ENCODE assay signal across 22 cellular contexts in the genomic region with DNA sequence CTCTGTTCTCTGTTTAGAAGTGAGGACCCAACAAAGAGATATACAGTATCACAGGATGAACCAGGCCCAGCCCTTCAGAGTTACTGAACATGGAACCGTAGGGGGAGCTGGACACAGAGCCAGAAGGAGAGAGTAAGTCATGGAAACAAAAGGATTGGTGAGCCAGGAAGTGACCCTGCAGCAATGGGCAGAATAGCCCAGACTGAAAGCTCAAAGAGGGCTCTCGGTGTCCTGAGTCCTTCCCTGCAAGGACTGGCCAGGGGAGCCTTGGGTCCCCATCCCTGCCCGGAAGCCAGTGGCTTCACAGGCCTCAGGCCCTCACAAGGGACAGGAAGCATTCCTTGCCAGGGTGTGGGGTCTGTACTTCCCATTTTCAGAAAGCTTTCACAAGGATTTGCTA.
"Had no signal": no experiment of that assay in that cellular context is flagged by ENCODE, and none has a peak within 500 bp of the region (broad histone marks: within the 10 kb centered on the region; RNA-seq: fewer than 3 reads in every experiment).

No MANE protein-coding gene starts in this region.

- DNase-seq: colonic mucosa; cortex of kidney; effector CD4-positive, alpha-beta T cell; effector memory CD4-positive, alpha-beta T cell; esophagus squamous epithelium; foreskin fibroblast; foreskin melanocyte; gastrocnemius medialis; glutamatergic neuron; head of caudate nucleus; heart right ventricle; hippocampal formation; left cardiac atrium; left lung; left ventricle myocardium superior; lower lobe of right lung; mesenchymal stem cell had no signal

- H3K9me3 Mint-ChIP-seq: mesothelial cell of epicardium had no signal

- ATAC-seq: gastrocnemius medialis, heart right ventricle, left cardiac atrium, left lung, left ventricle myocardium superior, lower lobe of right lung had no signal

- H3K27ac Mint-ChIP-seq: dendritic cell treated with granulocyte-macrophage colony-stimulating factor and Interleukin-4, amounts not matched to agents 40 ng/mL and 50 ng/mL, for 4 days; mesothelial cell of epicardium had no signal

- H3K4me1 Mint-ChIP-seq: mesothelial cell of epicardium had no signal

- FAIRE-seq: endothelial cell of umbilical vein, islet of Langerhans, keratinocyte had no signal

- H3K4me1 ChIP-seq: colonic mucosa, esophagus squamous epithelium, left lung, lower lobe of right lung had no signal

- H3K36me3 ChIP-seq: colonic mucosa, esophagus squamous epithelium, gastrocnemius medialis, heart right ventricle, left lung, lower lobe of right lung had no signal

- H3K27ac ChIP-seq: colonic mucosa, esophagus squamous epithelium, gastrocnemius medialis, heart right ventricle, left lung, lower lobe of right lung had no signal

- H3K27me3 Mint-ChIP-seq: dendritic cell treated with granulocyte-macrophage colony-stimulating factor and Interleukin-4, amounts not matched to agents 40 ng/mL and 50 ng/mL, for 4 days had no signal

- H3K27me3 ChIP-seq: colonic mucosa, esophagus squamous epithelium, gastrocnemius medialis, heart right ventricle, left lung had no signal

- H3K4me3 ChIP-seq: colonic mucosa, esophagus squamous epithelium, gastrocnemius medialis, heart right ventricle, left lung, lower lobe of right lung had no signal

- H3K9me3 ChIP-seq: colonic mucosa, esophagus squamous epithelium, gastrocnemius medialis, left lung, lower lobe of right lung had no signal

- H3K4me3 Mint-ChIP-seq: dendritic cell treated with granulocyte-macrophage colony-stimulating factor and Interleukin-4, amounts not matched to agents 40 ng/mL and 50 ng/mL, for 4 days; mesothelial cell of epicardium had no signal
